In genomic region chr7:112970771-112971170, GRCh38 we compare ENCODE assay signal across 13 cellular contexts.
DNase-seq lines count a peak whose midpoint lies in the region; ATAC-seq, FAIRE-seq and TF ChIP-seq lines count a peak whose summit lies in the region.
"Had no signal": no experiment of that assay in that cellular context is flagged by ENCODE, and none has a peak within 500 bp of the region (broad histone marks: within the 10 kb centered on the region; RNA-seq: fewer than 3 reads in every experiment).

No MANE protein-coding gene starts in this region.

- CTCF ChIA-PET in A673 (lab: Charles Lee), result no interaction called here
- CTCF ChIA-PET in activated CD8-positive, alpha-beta T cell treated with anti-CD3 and anti-CD28 coated beads for 36 hours (lab: Charles Lee), result interaction anchor here (0.8 kb wide), 1 partner anchor 416 kb away, joined by 3 read pairs; no protein-coding TSS in a partner anchor

- no peaks in the 10 kb centered on the region for H3K9me3 ChIP-seq in A673 (ENCODE audit: low read depth, low read length, poor library complexity, severe bottlenecking)
- H3K9me3 ChIP-seq in kidney (ENCODE audit: control insufficient read depth in 1 of 2, low read length in 2 of 2), result no peaks in the 10 kb centered on the region
- H3K9me3 ChIP-seq: vagina had no signal

- H3K27ac ChIP-seq in A673 (ENCODE audit: low read depth, low read length, poor library complexity, severe bottlenecking), result no peak overlapping the region
- no peak overlapping the region for H3K27ac ChIP-seq in kidney (ENCODE audit: low read depth in 2 of 2, low read length in 2 of 2)
- H3K27ac ChIP-seq: vagina had no signal

- H3K27me3 ChIP-seq in A673 (replicated peaks; ENCODE audit: insufficient read depth, low read depth, low read length, poor library complexity), result no peaks in the 10 kb centered on the region
- H3K27me3 ChIP-seq: vagina had no signal

- H3K36me3 Mint-ChIP-seq in activated CD8-positive, alpha-beta T cell treated with anti-CD3 and anti-CD28 coated beads for 36 hours (ENCODE audit: low read depth), result no peaks in the 10 kb centered on the region

- no TSS peak for BruUV-seq in A673 (replicated peaks; lab: Mats Ljungman, UMichigan)

- H3K4me1 Mint-ChIP-seq in activated CD8-positive, alpha-beta T cell treated with anti-CD3 and anti-CD28 coated beads for 36 hours (ENCODE audit: low read depth), result no peaks in the 10 kb centered on the region

- TF ChIP-seq CTCF in A673 (conservative IDR thresholded peaks at IDR 0.05; ENCODE audit: low read depth, low read length), result no peak
- TF ChIP-seq CTCF in kidney (IDR thresholded peaks at IDR 0.05; ENCODE audit: borderline replicate concordance, extremely low read depth, insufficient read depth), result no peak
- no peak for TF ChIP-seq CTCF in activated CD8-positive, alpha-beta T cell treated with anti-CD3 and anti-CD28 coated beads for 36 hours (IDR thresholded peaks at IDR 0.05)

- FAIRE-seq in kidney (lab: Jason Lieb, UNC), result no peak

- no peak overlapping the region for H3K9ac ChIP-seq in kidney (ENCODE audit: low read length in 2 of 2)

- POLR2A ChIA-PET in A673 (lab: Charles Lee; ENCODE audit: low non-redundant PET), result no interaction called here
- POLR2A ChIA-PET in activated CD8-positive, alpha-beta T cell treated with anti-CD3 and anti-CD28 coated beads for 36 hours (lab: Charles Lee), result no interaction called here

- H3K27me3 Mint-ChIP-seq in activated CD8-positive, alpha-beta T cell treated with anti-CD3 and anti-CD28 coated beads for 36 hours, result peaks cover 18% of the 10 kb centered on the region

- intact Hi-C loops in A673 (cut with micrococcal nuclease; ENCODE audit: unreplicated experiment), result no loop called here
- intact Hi-C loops in kidney (cut with DNase I), result no loop called here
- intact Hi-C loops in activated CD8-positive, alpha-beta T cell treated with anti-CD3 and anti-CD28 coated beads for 36 hours (cut with micrococcal nuclease), result no loop called here

- no peaks in the 10 kb centered on the region for H3K9me3 Mint-ChIP-seq in activated CD8-positive, alpha-beta T cell treated with anti-CD3 and anti-CD28 coated beads for 36 hours
- H3K9me3 Mint-ChIP-seq: activated T-cell treated with anti-CD3 and anti-CD28 coated beads, Interleukin-2, amount 50 U/mL, for 4 hours had no signal

- no peak overlapping the region for H3K4me3 ChIP-seq in A673 (ENCODE audit: low read depth, low read length, poor library complexity, severe bottlenecking)
- no peak overlapping the region for H3K4me3 ChIP-seq in kidney (ENCODE audit: low read length in 2 of 2)
- H3K4me3 ChIP-seq: vagina had no signal

- H3K4me3 Mint-ChIP-seq in activated CD8-positive, alpha-beta T cell treated with anti-CD3 and anti-CD28 coated beads for 36 hours, result no peak overlapping the region
- H3K4me3 Mint-ChIP-seq: activated T-cell treated with anti-CD3 and anti-CD28 coated beads, Interleukin-2, amount 50 U/mL, for 4 hours had no signal

- in situ Hi-C loops in SK-MEL-5 (cut with HindIII; ENCODE audit: low pct_unique_long_range_greater_than_20kb, low sequenced_read_pairs), result no loop called here

- DNase-seq in A673 (ENCODE audit: low spot score), result peak; percentile 6
- peak; percentile 46 for DNase-seq in SK-MEL-5 (ENCODE audit: low read depth, low spot score)
- DNase-seq in kidney, result no peak
- DNase-seq in NCI-H1105 treated with DMSO at 0.1 percent for 48 hours (lab: John Stamatoyannopoulos, UW), result no peak
- no peak for DNase-seq in activated CD8-positive, alpha-beta T cell treated with anti-CD3 and anti-CD28 coated beads for 36 hours
- DNase-seq: activated T-cell treated with anti-CD3 and anti-CD28 coated beads, Interleukin-2, amount 50 U/mL, for 4 hours; NCI-H774; posterior cingulate gyrus had no signal

- H3K36me3 ChIP-seq in A673 (ENCODE audit: insufficient read depth, low read length, poor library complexity, severe bottlenecking) (no peaks in the 10 kb centered on the region), kidney (ENCODE audit: control insufficient read depth in 1 of 2, insufficient read depth in 2 of 2, low read length in 2 of 2) (no peaks in the 10 kb centered on the region)
- H3K36me3 ChIP-seq: vagina had no signal

- ATAC-seq in GM18907 (IDR thresholded peaks at IDR 0.05; ENCODE audit: unreplicated experiment) (peak; percentile 85), HG02981 (IDR thresholded peaks at IDR 0.05; ENCODE audit: unreplicated experiment) (peak; percentile 77), HG02588 (IDR thresholded peaks at IDR 0.05; ENCODE audit: unreplicated experiment) (no peak)
- ATAC-seq in activated CD8-positive, alpha-beta T cell treated with anti-CD3 and anti-CD28 coated beads for 36 hours, result no peak
- ATAC-seq: activated T-cell treated with anti-CD3 and anti-CD28 coated beads, Interleukin-2, amount 50 U/mL, for 4 hours; left lobe of liver had no signal

- H3K4me1 ChIP-seq in A673 (ENCODE audit: insufficient read depth, low read length, poor library complexity, severe bottlenecking) (no peaks in the 10 kb centered on the region), kidney (ENCODE audit: control insufficient read depth in 1 of 2, insufficient read depth in 1 of 2, low read depth in 1 of 2, low read length in 2 of 2) (no peaks in the 10 kb centered on the region)
- H3K4me1 ChIP-seq: vagina had no signal

- no peak overlapping the region for H3K27ac Mint-ChIP-seq in activated CD8-positive, alpha-beta T cell treated with anti-CD3 and anti-CD28 coated beads for 36 hours

Comparison
In these comparisons a context has a peak if more than half of its experiments do, and no peak if none do; other contexts are left out.
1. DNase-seq: peak in A673 (single experiment) and SK-MEL-5 (single experiment); none in kidney (single experiment), NCI-H1105 treated with DMSO at 0.1 percent for 48 hours (single experiment) and activated CD8-positive, alpha-beta T cell treated with anti-CD3 and anti-CD28 coated beads for 36 hours (single experiment).
2. ATAC-seq: peak in GM18907 (single experiment) and HG02981 (single experiment); none in HG02588 (single experiment) and activated CD8-positive, alpha-beta T cell treated with anti-CD3 and anti-CD28 coated beads for 36 hours (single experiment).